9 cellular contexts compared by ENCODE assay signal in the genomic region with DNA sequence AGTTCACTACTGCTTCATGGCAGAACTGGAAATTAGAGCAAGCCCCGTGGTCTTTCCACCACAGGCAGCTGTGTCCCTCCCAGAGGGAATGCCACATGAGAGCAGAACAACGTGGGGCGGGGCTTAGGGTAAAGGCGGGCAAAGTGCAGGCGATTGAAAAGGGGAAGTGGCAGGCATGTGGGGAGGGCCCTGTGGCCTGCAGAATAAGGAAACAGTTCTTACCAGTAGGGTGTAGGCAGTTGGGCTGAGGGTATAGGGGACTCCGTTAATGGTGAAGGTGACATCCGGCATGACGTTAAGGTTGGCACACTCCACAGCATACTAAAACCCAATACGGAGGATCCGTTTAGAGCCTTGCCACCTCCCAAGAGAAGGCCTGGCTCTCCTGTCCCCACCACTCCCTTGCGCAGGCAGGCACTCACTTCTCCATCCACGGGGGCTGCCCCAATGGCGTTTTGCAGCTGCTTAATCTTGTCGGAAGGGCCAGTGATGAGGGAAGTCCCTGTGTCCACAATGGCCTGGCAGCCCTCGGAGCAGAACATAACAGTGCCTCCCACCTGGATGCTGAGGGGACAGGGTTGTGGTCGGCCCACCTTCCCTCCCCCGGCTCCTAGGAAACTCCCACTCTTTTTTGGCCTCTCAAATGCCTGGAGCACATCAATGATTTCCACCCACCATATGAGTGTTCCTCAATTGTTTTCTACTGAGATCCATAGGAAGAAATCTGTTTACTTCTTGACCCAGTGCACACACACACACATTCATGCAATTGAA. TPM values are rescaled to one million over a fixed set of nuclear protein-coding genes. Genes with fewer than 3 reads are reported as not detected.
DNase-seq lines count a peak whose midpoint lies in the region; ATAC-seq, FAIRE-seq and TF ChIP-seq lines count a peak whose summit lies in the region.
"Had no signal": no experiment of that assay in that cellular context is flagged by ENCODE, and none has a peak within 500 bp of the region (broad histone marks: within the 10 kb centered on the region; RNA-seq: fewer than 3 reads in every experiment).

No MANE protein-coding gene starts in this region.

- peak; percentile 93 for FAIRE-seq in GM19239 (lab: Jason Lieb, UNC)

- H3K36me3 Mint-ChIP-seq in CD14-positive monocyte: no peaks in the 10 kb centered on the region

- no peak for TF ChIP-seq CTCF in CD14-positive monocyte (IDR thresholded peaks at IDR 0.05)

- POLR2A ChIA-PET in HEK293T (lab: Yijun Ruan, JAX): no interaction called here

- peak overlapping the region; percentile 56 to 80 for H3K4me3 Mint-ChIP-seq in CD14-positive monocyte

- H3K9me3 Mint-ChIP-seq in CD14-positive monocyte: no peaks in the 10 kb centered on the region

- DNase-seq in CD14-positive monocyte (ENCODE audit: low spot score) (peak; percentile 88), GM19239 (ENCODE audit: insufficient read length, low spot score) (peak; percentile 50), SK-MEL-5 (ENCODE audit: low read depth, low spot score) (peak; percentile 39), Right ventricle myocardium inferior (ENCODE audit: missing footprints) (peak; percentile 85), HEK293T (ENCODE audit: extremely low spot score) (no peak), NCI-H1417 treated with DMSO at 0.1 percent for 48 hours (lab: John Stamatoyannopoulos, UW) (no peak)
- DNase-seq in stimulated activated CD8-positive, alpha-beta memory T cell treated with anti-CD3 and anti-CD28 coated beads, Interleukin-12 subunit alpha, Interleukin-12 subunit beta, amount 100 ng/mL, for 4 hours (ENCODE audit: low read depth): peak; percentile 16

- H3K4me1 Mint-ChIP-seq in CD14-positive monocyte: peaks cover 43% of the 10 kb centered on the region

- peak overlapping the region; percentile 73 to 92 (median 88) for H3K27ac Mint-ChIP-seq in CD14-positive monocyte

- CTCF ChIA-PET in HEK293T (lab: Yijun Ruan, JAX): no interaction called here

- intact Hi-C loops in CD14-positive monocyte (cut with micrococcal nuclease): loop anchor here in 1 of 2 donors (5.0 kb wide), 1 partner anchor 40 kb away; a partner anchor contains a TSS
- intact Hi-C loops in Right ventricle myocardium inferior (cut with DNase I): no loop called here

- ATAC-seq in HG03135 (IDR thresholded peaks at IDR 0.05; ENCODE audit: unreplicated experiment) (peak; percentile 88), Right ventricle myocardium inferior (peak; percentile 86)

- peaks cover 0 to 2% (median 0%) of the 10 kb centered on the region in 3 donors for H3K27me3 Mint-ChIP-seq in CD14-positive monocyte (ENCODE audit: low read depth in 3 of 3)

- in situ Hi-C loops in SK-MEL-5 (cut with HindIII; ENCODE audit: low pct_unique_long_range_greater_than_20kb, low sequenced_read_pairs): no loop called here

TF ChIP-seq in HEK293T, 16 proteins besides CTCF, POLR2A, EP300 and RAD21:
- TF ChIP-seq LEF1 (IDR thresholded peaks at IDR 0.05; ENCODE audit: borderline replicate concordance) (no peak), FOXA1 (IDR thresholded peaks at IDR 0.05) (no peak), SUZ12 (IDR thresholded peaks at IDR 0.05) (no peak), ELF4 (IDR thresholded peaks at IDR 0.05) (no peak), SP1 (IDR thresholded peaks at IDR 0.05) (no peak), BHLHE40 (IDR thresholded peaks at IDR 0.05; ENCODE audit: borderline replicate concordance) (no peak), TARDBP (IDR thresholded peaks at IDR 0.05) (no peak), ARNT (IDR thresholded peaks at IDR 0.05) (no peak), FOXK2 (IDR thresholded peaks at IDR 0.05) (no peak), HDGF (IDR thresholded peaks at IDR 0.05; ENCODE audit: borderline replicate concordance) (no peak), L3MBTL2 (conservative IDR thresholded peaks at IDR 0.05) (no peak), FOXM1 (IDR thresholded peaks at IDR 0.05; ENCODE audit: borderline replicate concordance) (no peak), NFRKB (IDR thresholded peaks at IDR 0.05) (no peak)
- TF ChIP-seq, protein P1, sequence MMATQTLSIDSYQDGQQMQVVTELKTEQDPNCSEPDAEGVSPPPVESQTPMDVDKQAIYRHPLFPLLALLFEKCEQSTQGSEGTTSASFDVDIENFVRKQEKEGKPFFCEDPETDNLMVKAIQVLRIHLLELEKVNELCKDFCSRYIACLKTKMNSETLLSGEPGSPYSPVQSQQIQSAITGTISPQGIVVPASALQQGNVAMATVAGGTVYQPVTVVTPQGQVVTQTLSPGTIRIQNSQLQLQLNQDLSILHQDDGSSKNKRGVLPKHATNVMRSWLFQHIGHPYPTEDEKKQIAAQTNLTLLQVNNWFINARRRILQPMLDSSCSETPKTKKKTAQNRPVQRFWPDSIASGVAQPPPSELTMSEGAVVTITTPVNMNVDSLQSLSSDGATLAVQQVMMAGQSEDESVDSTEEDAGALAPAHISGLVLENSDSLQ (IDR thresholded peaks at IDR 0.05): no peak

RNA-seq across cellular contexts. Expression of a gene that starts 9.1 kb away (rescaled TPM):
- polyA plus RNA-seq in CD14-positive monocyte: under 1 TPM; 0.41 to 0.52 TPM
- 2.6 and 3.4 TPM in 2 replicates for total RNA-seq in SK-MEL-5 (2014; rRNA removed; shearing (Covaris generic))
- polyA plus RNA-seq in SK-MEL-5 (2015; cell fraction: cytosol; rRNA removed): 4.0 and 8.9 TPM in 2 replicates
- polyA plus RNA-seq in SK-MEL-5 (2015; cell fraction: nucleus; rRNA removed): 2.1 and 4.6 TPM in 2 replicates
- total RNA-seq in Right ventricle myocardium inferior: 1.6 TPM

RNA-seq across cellular contexts. Expression of a gene that starts 11.4 kb away (rescaled TPM):
- polyA plus RNA-seq in CD14-positive monocyte: not detected
- total RNA-seq in SK-MEL-5 (2014; rRNA removed; shearing (Covaris generic)): 0.19 TPM in 1 of 2 replicates, not detected in the other
- polyA plus RNA-seq in SK-MEL-5 (2015; cell fraction: cytosol; rRNA removed): 0.18 and 0.32 TPM in 2 replicates
- not detected in 2 replicates for polyA plus RNA-seq in SK-MEL-5 (2015; cell fraction: nucleus; rRNA removed)
- not detected for total RNA-seq in Right ventricle myocardium inferior
- total RNA-seq: mononuclear cell had no signal

RNA-seq across cellular contexts. Expression of a gene that starts 40.7 kb away (rescaled TPM):
- not detected for polyA plus RNA-seq in CD14-positive monocyte
- total RNA-seq in SK-MEL-5 (2014; rRNA removed; shearing (Covaris generic)): not detected in 2 replicates
- not detected in 2 replicates for polyA plus RNA-seq in SK-MEL-5 (2015; cell fraction: cytosol; rRNA removed)
- not detected in 2 replicates for polyA plus RNA-seq in SK-MEL-5 (2015; cell fraction: nucleus; rRNA removed)
- 0.81 TPM for total RNA-seq in Right ventricle myocardium inferior
- total RNA-seq: mononuclear cell had no signal

Comparison
In these comparisons a context has a peak if more than half of its experiments do, and no peak if none do; other contexts are left out.
1. DNase-seq: peak in CD14-positive monocyte (single experiment), GM19239 (single experiment), SK-MEL-5 (single experiment), Right ventricle myocardium inferior (single experiment) and stimulated activated CD8-positive, alpha-beta memory T cell treated with anti-CD3 and anti-CD28 coated beads, Interleukin-12 subunit alpha, Interleukin-12 subunit beta, amount 100 ng/mL, for 4 hours (single experiment); none in HEK293T (single experiment) and NCI-H1417 treated with DMSO at 0.1 percent for 48 hours (single experiment).